ENCODE assay signal across 8 cellular contexts in the genomic region with DNA sequence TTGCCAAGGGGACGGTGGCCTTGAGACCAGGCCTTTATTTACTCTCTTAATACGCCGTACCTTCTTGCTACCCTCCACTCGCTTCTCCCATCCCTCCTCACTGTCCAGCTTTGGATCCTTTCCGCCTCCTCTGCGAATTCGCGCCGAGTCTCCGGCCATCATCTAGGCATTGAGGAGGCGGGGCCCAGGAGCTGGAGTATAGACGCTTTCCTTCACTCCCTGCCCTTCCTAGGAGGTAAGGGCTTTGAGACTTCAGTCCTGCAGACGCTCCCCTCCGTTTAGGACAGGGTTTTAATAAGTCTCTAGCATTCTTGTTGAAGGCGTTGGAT. TPM values are rescaled to one million over a fixed set of nuclear protein-coding genes. Genes with fewer than 3 reads are reported as not detected.
DNase-seq lines count a peak whose midpoint lies in the region; ATAC-seq and TF ChIP-seq lines count a peak whose summit lies in the region.

No MANE protein-coding gene starts in this region.

- peak; percentile 25 for DNase-seq in COLO668 (lab: John Stamatoyannopoulos, UW; ENCODE audit: unreplicated experiment)
- DNase-seq in HPDE6-E6E7 (ENCODE audit: extremely low spot score) = peak; percentile 23
- DNase-seq in activated CD4-positive, alpha-beta T cell treated with anti-CD3 and anti-CD28 coated beads, Interleukin-2, amount 10 ng/mL, durations not matched to agents 24 days and 14 days = peak; percentile 78
- DNase-seq in fibroblast of lung (ENCODE audit: low read depth in 2 of 2) = peak; percentile 9 to 29
- peak; percentile 76 for DNase-seq in neural progenitor cell (ENCODE audit: low spot score)
- no peak for DNase-seq in posterior vena cava (ENCODE audit: low spot score)

- H3K9ac ChIP-seq in fibroblast of lung (ENCODE audit: insufficient read depth, low read length) (peak overlapping the region; percentile 92), neural progenitor cell (peak overlapping the region; percentile 70)

- H3F3A ChIP-seq in neural progenitor cell (ENCODE audit: low read depth) = peaks cover 18% of the 10 kb centered on the region

- H3K27ac ChIP-seq in fibroblast of lung (ENCODE audit: insufficient read depth, low read length) (peak overlapping the region; percentile 92), neural progenitor cell (peak overlapping the region; percentile 74)

- H3K27ac Mint-ChIP-seq in activated CD4-positive, alpha-beta T cell treated with anti-CD3 and anti-CD28 coated beads, Interleukin-2, amount 10 ng/mL, durations not matched to agents 24 days and 14 days = peak overlapping the region; percentile 96
- peak overlapping the region; percentile 96 for H3K27ac Mint-ChIP-seq in neural progenitor cell

- TF ChIP-seq CTCF in fibroblast of lung (conservative IDR thresholded peaks at IDR 0.05 in 1 of 2, IDR thresholded peaks at IDR 0.05 in 1 of 2; ENCODE audit: low read depth in 1 of 2, low read length in 2 of 2) (no peak), neural progenitor cell (IDR thresholded peaks at IDR 0.05) (no peak)

- H3K4me3 ChIP-seq in fibroblast of lung (replicated peaks in 1 of 4; ENCODE audit: control extremely low read depth in 1 of 4, insufficient read depth in 1 of 4, low read depth in 3 of 4, low read length in 4 of 4) (peak overlapping the region; percentile 86 to 100 (median 95)), neural progenitor cell (peak overlapping the region; percentile 73)

- peak overlapping the region; percentile 92 for H3K4me3 Mint-ChIP-seq in activated CD4-positive, alpha-beta T cell treated with anti-CD3 and anti-CD28 coated beads, Interleukin-2, amount 10 ng/mL, durations not matched to agents 24 days and 14 days
- H3K4me3 Mint-ChIP-seq in neural progenitor cell = peak overlapping the region; percentile 96

- H4K20me1 ChIP-seq in fibroblast of lung (ENCODE audit: control insufficient read depth, extremely low read depth, insufficient read depth, low read length) (no peaks in the 10 kb centered on the region), neural progenitor cell (ENCODE audit: low read depth) (peaks cover 29% of the 10 kb centered on the region)

- H3K4me1 Mint-ChIP-seq in activated CD4-positive, alpha-beta T cell treated with anti-CD3 and anti-CD28 coated beads, Interleukin-2, amount 10 ng/mL, durations not matched to agents 24 days and 14 days = peaks cover 27% of the 10 kb centered on the region
- H3K4me1 Mint-ChIP-seq in neural progenitor cell = peaks cover 18% of the 10 kb centered on the region

- H3K4me1 ChIP-seq in fibroblast of lung (ENCODE audit: control insufficient read depth, extremely low read depth, insufficient read depth, low read length) (peaks cover 3% of the 10 kb centered on the region), neural progenitor cell (peaks cover 8% of the 10 kb centered on the region)

- ATAC-seq in GM19438 (IDR thresholded peaks at IDR 0.05; ENCODE audit: low read depth, unreplicated experiment) (peak; percentile 14), HG03196 (IDR thresholded peaks at IDR 0.05; ENCODE audit: unreplicated experiment) (no peak)

- H3K9me3 ChIP-seq in fibroblast of lung (ENCODE audit: control insufficient read depth, insufficient read depth, low read depth, low read length) (no peaks in the 10 kb centered on the region), neural progenitor cell (ENCODE audit: low read depth) (no peaks in the 10 kb centered on the region)

- H3K27me3 ChIP-seq in fibroblast of lung (ENCODE audit: control insufficient read depth, insufficient read depth, low read length) (no peaks in the 10 kb centered on the region), neural progenitor cell (peaks cover 3% of the 10 kb centered on the region)

- H3K4me2 ChIP-seq in fibroblast of lung (ENCODE audit: extremely low read depth, insufficient read depth, low read length) (peak overlapping the region; percentile 74), neural progenitor cell (peak overlapping the region; percentile 82)

- intact Hi-C loops in activated CD4-positive, alpha-beta T cell treated with anti-CD3 and anti-CD28 coated beads, Interleukin-2, amount 10 ng/mL, durations not matched to agents 24 days and 14 days (cut with micrococcal nuclease) = loop anchor here (1.0 to 10.0 kb wide), 7 partner anchors 51 to 1849 kb away; a partner anchor contains a TSS
- intact Hi-C loops in posterior vena cava (cut with DNase I) = no loop called here

- H3K36me3 ChIP-seq in fibroblast of lung (ENCODE audit: control insufficient read depth, insufficient read depth, low read length) (peaks cover 3% of the 10 kb centered on the region), neural progenitor cell (peaks cover 16% of the 10 kb centered on the region)

- H3K79me2 ChIP-seq in fibroblast of lung (ENCODE audit: control insufficient read depth, insufficient read depth, low read length) (peaks cover 26% of the 10 kb centered on the region), neural progenitor cell (ENCODE audit: low read depth) (peaks cover 55% of the 10 kb centered on the region)

- H3K36me3 Mint-ChIP-seq in activated CD4-positive, alpha-beta T cell treated with anti-CD3 and anti-CD28 coated beads, Interleukin-2, amount 10 ng/mL, durations not matched to agents 24 days and 14 days (ENCODE audit: low read depth) = peaks cover 34% of the 10 kb centered on the region
- H3K36me3 Mint-ChIP-seq in neural progenitor cell = peaks cover 11% of the 10 kb centered on the region

- peaks cover 2% of the 10 kb centered on the region for H3K27me3 Mint-ChIP-seq in activated CD4-positive, alpha-beta T cell treated with anti-CD3 and anti-CD28 coated beads, Interleukin-2, amount 10 ng/mL, durations not matched to agents 24 days and 14 days
- H3K27me3 Mint-ChIP-seq in neural progenitor cell (ENCODE audit: insufficient read depth, low read depth) = peaks cover 2% of the 10 kb centered on the region

- no peaks in the 10 kb centered on the region for H3K9me3 Mint-ChIP-seq in activated CD4-positive, alpha-beta T cell treated with anti-CD3 and anti-CD28 coated beads, Interleukin-2, amount 10 ng/mL, durations not matched to agents 24 days and 14 days
- no peaks in the 10 kb centered on the region for H3K9me3 Mint-ChIP-seq in neural progenitor cell

- H2AFZ ChIP-seq in fibroblast of lung (ENCODE audit: low read length) = peak overlapping the region; percentile 99
- peak overlapping the region; percentile 89 for H2AFZ ChIP-seq in neural progenitor cell (replicated peaks)

RNA-seq across cellular contexts. Expression of a gene that starts 0.5 kb away (rescaled TPM):
- total RNA-seq in activated CD4-positive, alpha-beta T cell treated with anti-CD3 and anti-CD28 coated beads, Interleukin-2, amount 10 ng/mL, durations not matched to agents 24 days and 14 days = 102 and 108 TPM in 2 replicates
- total RNA-seq in fibroblast of lung (19.5 and 21.1 TPM in 2 replicates), neural progenitor cell (ENCODE audit: low replicate concordance) (44.9 and 61.2 TPM in 2 replicates), posterior vena cava (10 to 100 TPM; 19.4 to 21.9 TPM)
- 14.9 and 20.1 TPM in 2 replicates for polyA plus RNA-seq in fibroblast of lung
- 16.7 and 26.4 TPM in 2 replicates for polyA plus RNA-seq in fibroblast of lung (2012)
- 5.7 and 11.2 TPM in 2 replicates for polyA minus RNA-seq in fibroblast of lung (ENCODE audit: low replicate concordance)

RNA-seq across cellular contexts. Expression of a gene that starts 50.9 kb away (rescaled TPM):
- 15.1 and 19.4 TPM in 2 replicates for total RNA-seq in activated CD4-positive, alpha-beta T cell treated with anti-CD3 and anti-CD28 coated beads, Interleukin-2, amount 10 ng/mL, durations not matched to agents 24 days and 14 days
- total RNA-seq in fibroblast of lung = 11.6 and 12.1 TPM in 2 replicates
- 17.7 and 21.4 TPM in 2 replicates for polyA plus RNA-seq in fibroblast of lung
- polyA plus RNA-seq in fibroblast of lung (2012) = 12.4 and 14.1 TPM in 2 replicates
- 0.56 and 0.86 TPM in 2 replicates for polyA minus RNA-seq in fibroblast of lung (ENCODE audit: low replicate concordance)
- total RNA-seq in neural progenitor cell (ENCODE audit: low replicate concordance) = 38.3 and 56.6 TPM in 2 replicates
- total RNA-seq in posterior vena cava = 10 to 100 TPM; 13.0 to 21.3 TPM
